In genomic region chr7:138478499-138478908, GRCh38 we compare ENCODE assay signal across 8 cellular contexts. TPM values are rescaled to one million over a fixed set of nuclear protein-coding genes. Genes with fewer than 3 reads are reported as not detected.
A peak's percentile ranks its signal among the peaks of the same experiment; 100 is the strongest.
DNase-seq lines count a peak whose midpoint lies in the region; ATAC-seq and TF ChIP-seq lines count a peak whose summit lies in the region.

No MANE protein-coding gene starts in this region.

- TF ChIP-seq POLR2A in prostate gland (IDR thresholded peaks at IDR 0.05) (no peak), spleen (IDR thresholded peaks at IDR 0.05) (no peak)

- H3K4me1 ChIP-seq in prostate gland (replicated peaks) (peaks cover 2% of the 10 kb centered on the region), spleen (peaks cover 0 to 72% (median 21%) of the 10 kb centered on the region in 6 donors)

- TF ChIP-seq CTCF in prostate gland (IDR thresholded peaks at IDR 0.05) (no peak), spleen (IDR thresholded peaks at IDR 0.05 in 8 of 11, conservative IDR thresholded peaks at IDR 0.05 in 3 of 11) (no peak)

- peak; percentile 49 for DNase-seq in DMS153 (lab: John Stamatoyannopoulos, UW)
- no peak for DNase-seq in DMS153 treated with DMSO at 0.1 percent for 48 hours (lab: John Stamatoyannopoulos, UW; ENCODE audit: unreplicated experiment)
- DNase-seq in NCI-H2196 treated with DMSO at 0.1 percent for 48 hours (lab: John Stamatoyannopoulos, UW; ENCODE audit: unreplicated experiment) = peak; percentile 52
- no peak for DNase-seq in prostate gland (ENCODE audit: low spot score)
- DNase-seq in KG1 (lab: John Stamatoyannopoulos, UW) = no peak
- no peak for DNase-seq in activated T-cell treated with anti-CD3 and anti-CD28 coated beads, Interleukin-2, amount 50 U/mL, for 1 hour
- no peak for DNase-seq in spleen

- H3K27me3 ChIP-seq in prostate gland (replicated peaks; ENCODE audit: insufficient read depth) (no peaks in the 10 kb centered on the region), spleen (replicated peaks in 1 of 7) (no peaks in the 10 kb centered on the region)

- H3K36me3 ChIP-seq in prostate gland (no peaks in the 10 kb centered on the region), spleen (no peaks in the 10 kb centered on the region)

- peak; percentile 82 for ATAC-seq in HG02798 (IDR thresholded peaks at IDR 0.05; ENCODE audit: poor library complexity, unreplicated experiment)

- H3K4me3 ChIP-seq in prostate gland = no peak overlapping the region
- H3K4me3 ChIP-seq in spleen = no peak overlapping the region

- WGBS in prostate gland = 72% methylated on average over 1 of the region's 1 CpG
- WGBS in spleen, 5 donors = 93 to 100% (median 96%) methylated on average over 1 of the region's 1 CpG

- H3K27ac ChIP-seq in prostate gland (peak overlapping the region; percentile 24 to 71), spleen (no peak overlapping the region)

- H3K9me3 ChIP-seq in prostate gland (no peaks in the 10 kb centered on the region), spleen (no peaks in the 10 kb centered on the region)

- intact Hi-C loops in prostate gland (cut with DNase I) (no loop called here), spleen (cut with DNase I; ENCODE audit: low total_unique reads) (no loop called here)

RNA-seq across cellular contexts. Expression of gene TRIM24, which starts 18.4 kb away (rescaled TPM):
- total RNA-seq in prostate gland = 10 to 100 TPM; 38.9 to 42.6 TPM
- 10 to 100 TPM; 13.7 to 22.3 (median 15.9) TPM for total RNA-seq in spleen
- polyA plus RNA-seq in spleen = 1 to 10 TPM; 5.2 to 6.5 (median 5.7) TPM

Comparison
In these comparisons a context has a peak if more than half of its experiments do, and no peak if none do; other contexts are left out.
1. DNase-seq: peak in DMS153 (single experiment) and NCI-H2196 treated with DMSO at 0.1 percent for 48 hours (single experiment); none in DMS153 treated with DMSO at 0.1 percent for 48 hours (single experiment), prostate gland (single experiment), KG1 (single experiment), activated T-cell treated with anti-CD3 and anti-CD28 coated beads, Interleukin-2, amount 50 U/mL, for 1 hour (single experiment) and spleen (single experiment).
2. H3K27ac ChIP-seq: peak in prostate gland (2 of 2); none in spleen (0 of 8).